1 cellular context compared by ENCODE assay signal in genomic region chr14:23172096-23172495, GRCh38.
TF ChIP-seq lines count a peak whose summit lies in the region.

No MANE protein-coding gene starts in this region.

TF ChIP-seq in K562, 482 proteins besides CTCF, POLR2A, EP300 and RAD21:
- no peak for TF ChIP-seq ZNF217 (CRISPR knock-in tag; IDR thresholded peaks at IDR 0.05)
- TF ChIP-seq ZNF77 (CRISPR knock-in tag; IDR thresholded peaks at IDR 0.05) = no peak
- no peak for TF ChIP-seq MXD1 (CRISPR knock-in tag; IDR thresholded peaks at IDR 0.05; ENCODE audit: borderline replicate concordance, poor library complexity, severe bottlenecking)
- no peak for TF ChIP-seq ZNF644 (tag; IDR thresholded peaks at IDR 0.05; ENCODE audit: low read depth)
- TF ChIP-seq DDX20 (tag; IDR thresholded peaks at IDR 0.05; ENCODE audit: low read depth) = no peak
- no peak for TF ChIP-seq FOXK2 (conservative IDR thresholded peaks at IDR 0.05 in 1 of 2, IDR thresholded peaks at IDR 0.05 in 1 of 2; ENCODE audit: low read depth in 2 of 2)
- TF ChIP-seq ZNF23 (CRISPR knock-in tag; IDR thresholded peaks at IDR 0.05) = no peak
TF ChIP-seq in K562: peak in this region for 0.
